Comparison of ENCODE assay signal across 8 cellular contexts in the genomic region with DNA sequence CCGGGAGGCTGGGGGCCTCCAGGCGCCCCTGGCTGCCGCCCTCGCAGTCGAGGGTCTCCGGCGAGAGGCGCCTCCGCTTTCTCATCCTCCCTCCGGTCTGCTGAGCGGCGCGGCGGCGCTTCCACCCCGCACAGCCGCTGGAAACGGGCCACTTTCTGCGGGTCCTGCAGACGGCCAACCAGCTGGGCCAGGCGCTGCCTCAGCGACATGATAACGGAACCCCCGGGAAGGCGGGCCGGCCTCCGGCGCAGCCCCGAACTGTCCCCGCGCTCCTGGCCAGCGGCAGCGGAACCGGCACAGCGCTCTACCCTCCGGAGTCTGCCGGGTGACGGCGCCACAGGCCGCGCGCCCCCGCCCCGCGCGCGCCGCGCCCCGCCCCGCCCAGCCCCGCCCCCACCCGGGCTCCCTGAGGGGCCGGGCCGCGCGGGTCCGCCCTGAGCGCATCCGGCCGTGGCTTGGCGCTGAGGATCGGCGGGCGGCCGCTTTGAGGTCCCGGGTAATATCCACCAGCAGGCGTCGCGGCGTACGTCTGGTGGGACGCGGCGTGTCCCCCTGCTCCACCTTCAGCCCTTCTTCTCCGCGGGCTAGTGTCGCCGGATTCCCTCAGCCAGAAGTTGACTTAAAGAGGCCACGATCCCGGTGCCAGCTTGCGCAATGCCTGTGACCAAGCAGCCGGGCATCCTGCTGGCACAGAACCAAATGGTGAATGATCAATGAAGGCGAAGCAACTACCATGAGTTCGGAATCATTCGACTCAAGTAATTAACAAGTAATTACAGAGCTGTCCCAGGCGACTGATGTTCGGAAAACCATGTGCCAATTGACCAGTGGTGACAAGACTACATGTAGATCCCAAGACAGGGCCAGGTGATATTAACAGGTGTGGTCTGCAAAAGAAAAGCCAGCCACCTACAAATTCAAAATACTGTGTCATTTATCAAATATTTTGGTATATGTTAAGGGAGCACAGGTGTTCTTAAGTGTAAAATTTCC. TPM values are rescaled to one million over a fixed set of nuclear protein-coding genes. Genes with fewer than 3 reads are reported as not detected.
DNase-seq lines count a peak whose midpoint lies in the region; ATAC-seq and TF ChIP-seq lines count a peak whose summit lies in the region.

A gene with protein sequence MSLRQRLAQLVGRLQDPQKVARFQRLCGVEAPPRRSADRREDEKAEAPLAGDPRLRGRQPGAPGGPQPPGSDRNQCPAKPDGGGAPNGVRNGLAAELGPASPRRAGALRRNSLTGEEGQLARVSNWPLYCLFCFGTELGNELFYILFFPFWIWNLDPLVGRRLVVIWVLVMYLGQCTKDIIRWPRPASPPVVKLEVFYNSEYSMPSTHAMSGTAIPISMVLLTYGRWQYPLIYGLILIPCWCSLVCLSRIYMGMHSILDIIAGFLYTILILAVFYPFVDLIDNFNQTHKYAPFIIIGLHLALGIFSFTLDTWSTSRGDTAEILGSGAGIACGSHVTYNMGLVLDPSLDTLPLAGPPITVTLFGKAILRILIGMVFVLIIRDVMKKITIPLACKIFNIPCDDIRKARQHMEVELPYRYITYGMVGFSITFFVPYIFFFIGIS (minus strand): TSS at position 330 of the 993 bp plus-strand sequence. CDS start 121 bp downstream, at position 209.

- H3F3A ChIP-seq in Loucy (ENCODE audit: low read depth) = no peaks in the 10 kb centered on the region

- 1 to 2% (median 1%) methylated on average over 15 to 88 of the region's 88 CpGs for WGBS in adrenal gland, 4 donors
- 1 to 2% methylated on average over 82 to 88 of the region's 88 CpGs for WGBS in heart right ventricle, 2 donors

- DNase-seq in H7 (peak; percentile 95), T-helper 1 cell (peak; percentile 72 to 86 (median 75)), adrenal gland (peak; percentile 87 to 96 (median 93)), heart right ventricle (peak; percentile 77 to 84), progenitor cell of endocrine pancreas (ENCODE audit: low spot score, unreplicated experiment) (peak; percentile 68), upper lobe of right lung (peak; percentile 90)

- ATAC-seq in heart right ventricle = peak; percentile 93 to 97 (median 95)
- ATAC-seq in upper lobe of right lung = peak; percentile 97

- peak within 1 kb of the TSS; percentile 79 for H3K4me2 ChIP-seq in Loucy (ENCODE audit: low read depth, low read length, poor library complexity, severe bottlenecking)

- peaks cover 35% of the 10 kb centered on the region for H3K4me1 ChIP-seq in Loucy (ENCODE audit: insufficient read depth, low read length, poor library complexity, severe bottlenecking)
- peaks cover 6 to 30% of the 10 kb centered on the region in 2 donors for H3K4me1 ChIP-seq in adrenal gland (replicated peaks in 1 of 2)
- H3K4me1 ChIP-seq in heart right ventricle = peaks cover 0 to 28% (median 21%) of the 10 kb centered on the region in 9 donors
- peaks cover 10% of the 10 kb centered on the region for H3K4me1 ChIP-seq in upper lobe of right lung

- H3K27me3 Mint-ChIP-seq in progenitor cell of endocrine pancreas = peaks cover 23% of the 10 kb centered on the region

- H3K27ac ChIP-seq in adrenal gland (peak within 1 kb of the TSS; percentile 27 to 97 (median 94)), heart right ventricle (peak within 1 kb of the TSS; percentile 73 to 96 (median 91)), upper lobe of right lung (peak within 1 kb of the TSS; percentile 89)

- peaks cover 18% of the 10 kb centered on the region for H3K4me1 Mint-ChIP-seq in progenitor cell of endocrine pancreas (ENCODE audit: low read depth)

- H3K9me2 ChIP-seq in Loucy (replicated peaks; ENCODE audit: low read depth, low read length) = no peaks in the 10 kb centered on the region

- H4K20me1 ChIP-seq in Loucy (ENCODE audit: insufficient read depth, low read length, poor library complexity, severe bottlenecking) = peaks cover 10% of the 10 kb centered on the region

- peak within 1 kb of the TSS; percentile 68 for H3K9ac ChIP-seq in Loucy (ENCODE audit: low read depth, low read length, poor library complexity, severe bottlenecking)

- H3K9me3 Mint-ChIP-seq in progenitor cell of endocrine pancreas (ENCODE audit: low read depth) = no peaks in the 10 kb centered on the region

- H3K9me3 ChIP-seq in Loucy (ENCODE audit: insufficient read depth, low read depth, low read length) (no peaks in the 10 kb centered on the region), adrenal gland (replicated peaks in 1 of 3) (no peaks in the 10 kb centered on the region), heart right ventricle (no peaks in the 10 kb centered on the region), upper lobe of right lung (no peaks in the 10 kb centered on the region)

- H3K27ac Mint-ChIP-seq in progenitor cell of endocrine pancreas = peak within 1 kb of the TSS; percentile 98

- peaks cover 44% of the 10 kb centered on the region for H3K79me2 ChIP-seq in Loucy (ENCODE audit: insufficient read depth, low read length)

- TF ChIP-seq POLR2A in adrenal gland (IDR thresholded peaks at IDR 0.05) = peak; percentile 46 to 83

- H3K36me3 Mint-ChIP-seq in progenitor cell of endocrine pancreas (ENCODE audit: insufficient read depth) = no peaks in the 10 kb centered on the region

- peak within 1 kb of the TSS; percentile 98 for H3K4me3 Mint-ChIP-seq in progenitor cell of endocrine pancreas (ENCODE audit: low read depth)

- TF ChIP-seq CTCF in Loucy (conservative IDR thresholded peaks at IDR 0.05; ENCODE audit: low read length) (peak; percentile 31), adrenal gland (IDR thresholded peaks at IDR 0.05) (peak in 4 of 6 experiments; percentile 34 to 55 (median 52)), heart right ventricle (IDR thresholded peaks at IDR 0.05) (peak; percentile 11 to 67 (median 48)), progenitor cell of endocrine pancreas (IDR thresholded peaks at IDR 0.05; ENCODE audit: unreplicated experiment) (peak; percentile 51), upper lobe of right lung (IDR thresholded peaks at IDR 0.05) (peak; percentile 41)

- H3K4me3 ChIP-seq in GM08714 (ENCODE audit: low read length) = peak within 1 kb of the TSS; percentile 87
- H3K4me3 ChIP-seq in H7 (ENCODE audit: insufficient read depth, low read depth, low read length) = peak within 1 kb of the TSS; percentile 87
- H3K4me3 ChIP-seq in Loucy (ENCODE audit: low read length, poor library complexity, severe bottlenecking) = peak within 1 kb of the TSS; percentile 77
- H3K4me3 ChIP-seq in adrenal gland = peak within 1 kb of the TSS; percentile 65 to 87 (median 80)
- H3K4me3 ChIP-seq in heart right ventricle = peak within 1 kb of the TSS; percentile 57 to 100 (median 94)
- peak within 1 kb of the TSS; percentile 96 for H3K4me3 ChIP-seq in upper lobe of right lung

- H3K27me3 ChIP-seq in H7 (ENCODE audit: control insufficient read depth, insufficient read depth, low read length) (peaks cover 17% of the 10 kb centered on the region), Loucy (ENCODE audit: insufficient read depth, low read length, poor library complexity, severe bottlenecking) (no peaks in the 10 kb centered on the region), adrenal gland (no peaks in the 10 kb centered on the region), heart right ventricle (no peaks in the 10 kb centered on the region), upper lobe of right lung (no peaks in the 10 kb centered on the region)

- intact Hi-C loops in adrenal gland (cut with DNase I) (no loop called here), heart right ventricle (cut with DNase I) (loop anchor here in 6 of 10 donors (2.0 to 10.0 kb wide), 5 partner anchors 34 to 86 kb away; partner anchors contain the start of gene WDR89 (in 3 of the 6)), upper lobe of right lung (cut with DNase I) (no loop called here)

- H3K36me3 ChIP-seq in H7 (replicated peaks; ENCODE audit: control insufficient read depth, insufficient read depth, low read length) (no peaks in the 10 kb centered on the region), Loucy (ENCODE audit: insufficient read depth, low read length) (no peaks in the 10 kb centered on the region), adrenal gland (replicated peaks in 1 of 2) (no peaks in the 10 kb centered on the region), heart right ventricle (no peaks in the 10 kb centered on the region), upper lobe of right lung (no peaks in the 10 kb centered on the region)

- H2AFZ ChIP-seq in Loucy (ENCODE audit: low read length) = peak within 1 kb of the TSS; percentile 94

RNA-seq across cellular contexts. Expression of the gene that starts here (rescaled TPM):
- 12.5 and 15.0 TPM in 2 replicates for total RNA-seq in H7 (2014; rRNA removed; shearing (Covaris generic))
- total RNA-seq in adrenal gland = 10 to 100 TPM; 21.5 to 54.3 (median 26.7) TPM
- 10 to 100 TPM in 1 of 3 donors, 1 to 10 TPM in 2; 6.3 to 27.8 (median 9.3) TPM for polyA plus RNA-seq in adrenal gland
- 1 to 10 TPM; 4.0 to 9.0 (median 4.7) TPM for total RNA-seq in heart right ventricle
- 1 to 10 TPM; 4.4 to 6.5 TPM for polyA plus RNA-seq in heart right ventricle
- 6.4 and 6.5 TPM in 2 replicates for total RNA-seq in progenitor cell of endocrine pancreas
- total RNA-seq in upper lobe of right lung = 22.3 TPM

Comparison
In these comparisons a context has a peak if more than half of its experiments do, and no peak if none do; other contexts are left out.
1. Peak in every context shown above with its lines: DNase-seq, ATAC-seq, H3K4me3 ChIP-seq and H3K27ac ChIP-seq.
2. intact Hi-C loops: an anchor here in heart right ventricle (2.0 to 10.0 kb wide); none called in adrenal gland and upper lobe of right lung.